In genomic region chr5:51388488-51389325, GRCh38 we compare ENCODE assay signal across 19 cellular contexts. TPM values are rescaled to one million over a fixed set of nuclear protein-coding genes. Genes with fewer than 3 reads are reported as not detected.
A peak's percentile ranks its signal among the peaks of the same experiment; 100 is the strongest.
DNase-seq lines count a peak whose midpoint lies in the region; ATAC-seq, FAIRE-seq and TF ChIP-seq lines count a peak whose summit lies in the region.
"Had no signal": no experiment of that assay in that cellular context is flagged by ENCODE, and none has a peak within 500 bp of the region (broad histone marks: within the 10 kb centered on the region; RNA-seq: fewer than 3 reads in every experiment).

No MANE protein-coding gene starts in this region.

- H4K20me1 ChIP-seq in HepG2 (ENCODE audit: insufficient read depth, low read length) = no peaks in the 10 kb centered on the region
- H4K20me1 ChIP-seq in H1 (replicated peaks in 1 of 2; ENCODE audit: control insufficient read depth in 1 of 2, insufficient read depth in 2 of 2, low read length in 2 of 2) = peaks cover 8 to 26% of the 10 kb centered on the region in 2 experiments

- H3K79me1 ChIP-seq in H1 (ENCODE audit: low read depth, low read length) = no peaks in the 10 kb centered on the region

- intact Hi-C loops in HepG2 (cut with micrococcal nuclease; ENCODE audit: unreplicated experiment) (no loop called here), right lobe of liver (cut with DNase I) (no loop called here)
- intact Hi-C loops in activated T-helper 2 cell treated with anti-CD3 and anti-CD28 coated beads, Interferon-gamma antibody, Interleukin-2, Interleukin-4, amounts not matched to agents 10 μg/mL and 5 μg/mL and 100 μg/mL, durations not matched to agents 14 hours and 24 hours and 36 hours (cut with micrococcal nuclease) = no loop called here

- in situ Hi-C loops in HepG2 (cut with HindIII; ENCODE audit: extremely low pct_ligation_motif_present, low pct_unique_long_range_greater_than_20kb) (loop anchor here (25.0 kb wide), 2 partner anchors 624 to 1274 kb away; no protein-coding TSS in a partner anchor), KBM-7 (cut with MboI; ENCODE audit: low pct_unique_long_range_greater_than_20kb, low sequenced_read_pairs) (no loop called here)

- H3K14ac ChIP-seq in H1 (ENCODE audit: insufficient read length) = no peak overlapping the region

- no peak overlapping the region for H2BK5ac ChIP-seq in H1 (ENCODE audit: low read depth, low read length)

- 9% methylated on average over 10 of the region's 12 CpGs for WGBS in HepG2 (ENCODE audit: low lambda C conversion rate)
- WGBS in right lobe of liver (ENCODE audit: insufficient coverage, low coverage, low lambda C conversion rate, missing lambda C conversion rate) = under 1% methylated on average over 12 of the region's 12 CpGs
- 3% methylated on average over 12 of the region's 12 CpGs; no CpG with 5 or more reads in 1 of the 2 experiments for WGBS in H1 (ENCODE audit: extremely low coverage in 1 of 2, insufficient coverage in 1 of 2, insufficient read length in 1 of 2, insufficient replicate concordance in 2 of 2, low coverage in 1 of 2, low lambda C conversion rate in 2 of 2, missing lambda C conversion rate in 1 of 2), 2 experiments

- no peak overlapping the region for H4K8ac ChIP-seq in H1 (ENCODE audit: extremely low read depth, insufficient read depth, low read length)

- TF ChIP-seq EP300 in HepG2 (IDR thresholded peaks at IDR 0.05; ENCODE audit: low read depth in 2 of 2, low read length in 2 of 2) = no peak
- no peak for TF ChIP-seq EP300 in HepG2 (CRISPR knock-in tag; IDR thresholded peaks at IDR 0.05; ENCODE audit: borderline replicate concordance)
- no peak for TF ChIP-seq EP300 in H1 (IDR thresholded peaks at IDR 0.05; ENCODE audit: borderline replicate concordance in 1 of 2, low read depth in 2 of 2, low read length in 2 of 2)

- no peak for TF ChIP-seq RAD21 in HepG2 (CRISPR knock-in tag; IDR thresholded peaks at IDR 0.05)
- no peak for TF ChIP-seq RAD21 in H1 (IDR thresholded peaks at IDR 0.05 in 1 of 2, conservative IDR thresholded peaks at IDR 0.05 in 1 of 2; ENCODE audit: low read depth in 2 of 2, low read length in 2 of 2)

- H3K9me3 Mint-ChIP-seq in neural crest cell = no peaks in the 10 kb centered on the region
- H3K9me3 Mint-ChIP-seq in activated T-helper 2 cell treated with anti-CD3 and anti-CD28 coated beads, Interferon-gamma antibody, Interleukin-2, Interleukin-4, amounts not matched to agents 10 μg/mL and 5 μg/mL and 100 μg/mL, durations not matched to agents 14 hours and 24 hours and 36 hours = no peaks in the 10 kb centered on the region
- H3K9me3 Mint-ChIP-seq: T-helper 1 cell treated with Interleukin-12 subunit alpha and Interleukin-12 subunit beta and Interleukin-4 antibody, amounts not matched to agents 30 μg/mL and 1 μg/mL, for 36 hours had no signal

- H4K5ac ChIP-seq in H1 (ENCODE audit: insufficient read length, low read depth, low read length) = no peak overlapping the region

- ATAC-seq in HepG2 (peak; percentile 38; the same call in 2 of the 3 replicates), right lobe of liver (no peak)
- ATAC-seq: gastroesophageal sphincter had no signal

- DNase-seq in HepG2 (ENCODE audit: low spot score) (no peak), right lobe of liver (no peak), H1 (ENCODE audit: low read depth in 1 of 2, low spot score in 2 of 2) (no peak), neural crest cell (ENCODE audit: low read depth, low spot score) (no peak), occipital lobe (lab: John Stamatoyannopoulos, UW) (no peak), NCI-H2196 treated with DMSO at 0.1 percent for 48 hours (lab: John Stamatoyannopoulos, UW; ENCODE audit: unreplicated experiment) (no peak), KBM-7 (no peak)
- no peak for DNase-seq in activated T-helper 2 cell treated with anti-CD3 and anti-CD28 coated beads, Interferon-gamma antibody, Interleukin-2, Interleukin-4, amounts not matched to agents 10 μg/mL and 5 μg/mL and 100 μg/mL, durations not matched to agents 14 hours and 24 hours and 36 hours (ENCODE audit: low spot score)
- DNase-seq: activated CD4-positive, alpha-beta T cell treated with anti-CD3 and anti-CD28 coated beads for 1 hour; kidney; RPMI8226; testis had no signal

- no peak overlapping the region for H3K56ac ChIP-seq in H1 (replicated peaks; ENCODE audit: insufficient read length, low read depth, low read length)

- no peak overlapping the region for H3K9ac ChIP-seq in HepG2 (ENCODE audit: insufficient read depth, low read depth, low read length)
- no peak overlapping the region for H3K9ac ChIP-seq in H1 (replicated peaks in 1 of 4; ENCODE audit: extremely low read depth in 1 of 4, low read depth in 3 of 4, low read length in 3 of 4)

- peaks cover 2% of the 10 kb centered on the region for H3K4me1 Mint-ChIP-seq in neural crest cell
- H3K4me1 Mint-ChIP-seq in activated T-helper 2 cell treated with anti-CD3 and anti-CD28 coated beads, Interferon-gamma antibody, Interleukin-2, Interleukin-4, amounts not matched to agents 10 μg/mL and 5 μg/mL and 100 μg/mL, durations not matched to agents 14 hours and 24 hours and 36 hours (ENCODE audit: low read depth) = no peaks in the 10 kb centered on the region

- BruUV-seq in HepG2 (replicated peaks; lab: Mats Ljungman, UMichigan) = no TSS peak

- no peak overlapping the region for H3K27ac Mint-ChIP-seq in neural crest cell (ENCODE audit: unreplicated experiment)
- H3K27ac Mint-ChIP-seq in activated T-helper 2 cell treated with anti-CD3 and anti-CD28 coated beads, Interferon-gamma antibody, Interleukin-2, Interleukin-4, amounts not matched to agents 10 μg/mL and 5 μg/mL and 100 μg/mL, durations not matched to agents 14 hours and 24 hours and 36 hours = no peak overlapping the region
- H3K27ac Mint-ChIP-seq: T-helper 1 cell treated with Interleukin-12 subunit alpha and Interleukin-12 subunit beta and Interleukin-4 antibody, amounts not matched to agents 30 μg/mL and 1 μg/mL, for 36 hours had no signal

- peaks cover 14% of the 10 kb centered on the region for H3K23me2 ChIP-seq in H1 (ENCODE audit: low read depth, low read length)

- H3K4ac ChIP-seq in H1 (replicated peaks; ENCODE audit: insufficient read length, low read depth, low read length) = no peak overlapping the region

- H3K27me3 Mint-ChIP-seq in neural crest cell (ENCODE audit: low read depth) = peaks cover 99% of the 10 kb centered on the region
- H3K27me3 Mint-ChIP-seq in activated T-helper 2 cell treated with anti-CD3 and anti-CD28 coated beads, Interferon-gamma antibody, Interleukin-2, Interleukin-4, amounts not matched to agents 10 μg/mL and 5 μg/mL and 100 μg/mL, durations not matched to agents 14 hours and 24 hours and 36 hours (ENCODE audit: low read depth) = peaks cover 72% of the 10 kb centered on the region

- no peak overlapping the region; the same call in 1 of the 2 replicates for H2BK12ac ChIP-seq in H1 (ENCODE audit: low read depth, low read length)

- no peak overlapping the region; the same call in 1 of the 2 replicates for H2BK15ac ChIP-seq in H1 (ENCODE audit: low read length)

- H3K4me2 ChIP-seq in HepG2 (ENCODE audit: low read depth, low read length) = peak overlapping the region; percentile 42; the same call in 1 of the 2 replicates
- peak overlapping the region; percentile 98 to 99 for H3K4me2 ChIP-seq in H1 (ENCODE audit: insufficient read depth in 1 of 2, low read depth in 2 of 2, low read length in 2 of 2)

- 0 out of 2 replicates have a peak overlapping the region, but pooled peaks have one; percentile 25 for H2BK20ac ChIP-seq in H1 (ENCODE audit: low read length)

- no peak overlapping the region for H3K23ac ChIP-seq in H1 (ENCODE audit: insufficient read length)

- H3K36me3 ChIP-seq in HepG2 (replicated peaks in 1 of 2; ENCODE audit: control insufficient read depth in 1 of 2, insufficient read depth in 2 of 2, low read length in 2 of 2) (no peaks in the 10 kb centered on the region), right lobe of liver (no peaks in the 10 kb centered on the region), H1 (ENCODE audit: control insufficient read depth in 2 of 4, insufficient read depth in 4 of 4, low read length in 3 of 4) (no peaks in the 10 kb centered on the region)
- H3K36me3 ChIP-seq: gastroesophageal sphincter had no signal

- peaks cover 2% of the 10 kb centered on the region for H3K36me3 Mint-ChIP-seq in neural crest cell (ENCODE audit: low read depth)
- H3K36me3 Mint-ChIP-seq in activated T-helper 2 cell treated with anti-CD3 and anti-CD28 coated beads, Interferon-gamma antibody, Interleukin-2, Interleukin-4, amounts not matched to agents 10 μg/mL and 5 μg/mL and 100 μg/mL, durations not matched to agents 14 hours and 24 hours and 36 hours (ENCODE audit: low read depth) = no peaks in the 10 kb centered on the region

- no peak overlapping the region for H2AFZ ChIP-seq in HepG2 (ENCODE audit: low read length)
- H2AFZ ChIP-seq in H1 (ENCODE audit: low read length) = no peak overlapping the region

- H2BK120ac ChIP-seq in H1 (replicated peaks; ENCODE audit: low read depth, low read length) = no peak overlapping the region

- no peaks in the 10 kb centered on the region for H3K4me1 ChIP-seq in HepG2 (ENCODE audit: insufficient read depth, low read length)
- H3K4me1 ChIP-seq in right lobe of liver = no peaks in the 10 kb centered on the region
- peaks cover 17 to 39% (median 33%) of the 10 kb centered on the region in 4 experiments for H3K4me1 ChIP-seq in H1 (replicated peaks in 1 of 4; ENCODE audit: control insufficient read depth in 3 of 4, insufficient read depth in 4 of 4, low read length in 3 of 4)

- peak overlapping the region in 1 of 3 experiments; percentile 55; a peak in 1 of 6 replicates for H3K4me3 ChIP-seq in HepG2 (replicated peaks in 1 of 3; ENCODE audit: insufficient read depth in 1 of 3, low read depth in 2 of 3, low read length in 3 of 3)
- no peak overlapping the region for H3K4me3 ChIP-seq in right lobe of liver
- H3K4me3 ChIP-seq in H1 (ENCODE audit: extremely low read depth in 1 of 4, insufficient read depth in 2 of 4, low read depth in 3 of 4, low read length in 4 of 4) = peak overlapping the region; percentile 23 to 59 (median 30); a peak in 5 of 8 replicates

- TF ChIP-seq CTCF in HepG2 (CRISPR knock-in tag; IDR thresholded peaks at IDR 0.05) = no peak
- TF ChIP-seq CTCF in right lobe of liver (IDR thresholded peaks at IDR 0.05) = no peak
- no peak for TF ChIP-seq CTCF in H1 (IDR thresholded peaks at IDR 0.05; ENCODE audit: control extremely low read depth in 1 of 3, insufficient read depth in 1 of 3, low read depth in 1 of 3, low read length in 3 of 3)
- TF ChIP-seq CTCF in neural crest cell (conservative IDR thresholded peaks at IDR 0.05) = no peak

- no peak overlapping the region for H3K27ac ChIP-seq in HepG2 (ENCODE audit: extremely low read length, insufficient read depth, low read length)
- H3K27ac ChIP-seq in right lobe of liver = no peak overlapping the region
- no peak overlapping the region for H3K27ac ChIP-seq in H1 (ENCODE audit: low read depth, low read length)
- H3K27ac ChIP-seq: HL-60, testis had no signal

- no peaks in the 10 kb centered on the region for H3K79me2 ChIP-seq in HepG2 (ENCODE audit: insufficient read depth, low read length)
- H3K79me2 ChIP-seq in H1 (ENCODE audit: control insufficient read depth in 1 of 2, insufficient read depth in 2 of 2, low read length in 2 of 2) = no peaks in the 10 kb centered on the region

- no peaks in the 10 kb centered on the region for H3K9me3 ChIP-seq in HepG2 (ENCODE audit: low read length)
- H3K9me3 ChIP-seq in right lobe of liver = no peaks in the 10 kb centered on the region
- no peaks in the 10 kb centered on the region; a peak in 1 of 4 replicates for H3K9me3 ChIP-seq in H1 (ENCODE audit: insufficient read depth in 2 of 2, low read depth in 1 of 2, low read length in 1 of 2)
- H3K9me3 ChIP-seq: gastroesophageal sphincter, testis had no signal

- FAIRE-seq in HepG2 (lab: Jason Lieb, UNC) = no peak
- no peak for FAIRE-seq in H1 (lab: Jason Lieb, UNC)
- FAIRE-seq: endothelial cell of umbilical vein, kidney had no signal

- POLR2A ChIA-PET in HepG2 (lab: Yijun Ruan, JAX) (no interaction called here), H1 (lab: Charles Lee; ENCODE audit: partially characterized antibody) (interaction anchor here (0.9 to 2.6 kb wide), 3 partner anchors 11 to 421 kb away, joined by 4 to 9 read pairs (median 8); no protein-coding TSS in a partner anchor)

- H4K91ac ChIP-seq in H1 (replicated peaks; ENCODE audit: insufficient read length, low read length) = no peak overlapping the region

- CTCF ChIA-PET in HepG2 (lab: Yijun Ruan, JAX; ENCODE audit: low intra/inter-chr PET ratio, low total read pairs) (no interaction called here), H1 (lab: Charles Lee; ENCODE audit: partially characterized antibody) (interaction anchor here (0.7 to 1.7 kb wide), 9 partner anchors 8 to 1208 kb away, joined by 3 to 6 read pairs (median 3); no protein-coding TSS in a partner anchor)

- 0 out of 2 replicates have a peak overlapping the region, but pooled peaks have one; percentile 21 for H3K18ac ChIP-seq in H1 (ENCODE audit: extremely low read depth, low read length)

- H3K27me3 ChIP-seq in HepG2 (ENCODE audit: control insufficient read depth in 1 of 2, insufficient read depth in 2 of 2, low read length in 2 of 2) (peaks cover 7 to 39% of the 10 kb centered on the region in 2 experiments; a peak in 4 of 5 replicates), right lobe of liver (peaks cover 0 to 48% of the 10 kb centered on the region in 2 donors), H1 (replicated peaks in 1 of 4; ENCODE audit: control insufficient read depth in 3 of 4, extremely low read depth in 1 of 4, insufficient read depth in 3 of 4, low read length in 3 of 4) (peaks cover 68 to 100% (median 88%) of the 10 kb centered on the region in 4 experiments)
- H3K27me3 ChIP-seq: testis had no signal

- H3K4me3 Mint-ChIP-seq in neural crest cell = peak overlapping the region; percentile 21
- H3K4me3 Mint-ChIP-seq in activated T-helper 2 cell treated with anti-CD3 and anti-CD28 coated beads, Interferon-gamma antibody, Interleukin-2, Interleukin-4, amounts not matched to agents 10 μg/mL and 5 μg/mL and 100 μg/mL, durations not matched to agents 14 hours and 24 hours and 36 hours (ENCODE audit: low read depth) = no peak overlapping the region
- H3K4me3 Mint-ChIP-seq: T-helper 1 cell treated with Interleukin-12 subunit alpha and Interleukin-12 subunit beta and Interleukin-4 antibody, amounts not matched to agents 30 μg/mL and 1 μg/mL, for 36 hours had no signal

- TF ChIP-seq POLR2A in HepG2 (IDR thresholded peaks at IDR 0.05; ENCODE audit: insufficient read depth in 1 of 2, low read depth in 2 of 2, low read length in 2 of 2) (no peak), right lobe of liver (IDR thresholded peaks at IDR 0.05) (no peak), H1 (IDR thresholded peaks at IDR 0.05; ENCODE audit: control extremely low read depth in 1 of 2, low read depth in 2 of 2, low read length in 2 of 2) (no peak)

- H2AK5ac ChIP-seq in H1 (ENCODE audit: low read depth, low read length) = no peak overlapping the region

RNA-seq across cellular contexts. Expression of gene ISL1, which starts 5.5 kb away (rescaled TPM):
- total RNA-seq in HepG2 (2016; rRNA removed; fragmentation: Illumina TruSeq; extraction: Trizol) (not detected in 2 replicates), right lobe of liver (not detected), neural crest cell (9.4 and 9.8 TPM in 2 replicates), occipital lobe (not detected)
- total RNA-seq in HepG2 (2016; cell fraction: cytosol; rRNA removed; fragmentation: Illumina TruSeq; extraction: Trizol; ENCODE audit: low read depth) = not detected in 2 replicates
- not detected in 2 replicates for total RNA-seq in HepG2 (2016; cell fraction: insoluble cytoplasmic fraction; rRNA removed; fragmentation: Illumina TruSeq; extraction: Trizol)
- total RNA-seq in HepG2 (2016; cell fraction: membrane; rRNA removed; fragmentation: Illumina TruSeq; extraction: Trizol) = not detected in 2 replicates
- total RNA-seq in HepG2 (2016; cell fraction: nucleus; rRNA removed; fragmentation: Illumina TruSeq; extraction: Trizol) = not detected in 2 replicates
- polyA plus RNA-seq in HepG2 (2011; rRNA removed) (not detected in 2 replicates), H1 (2011; rRNA removed) (0.05 and 0.14 TPM in 2 replicates)
- not detected in 2 replicates for polyA plus RNA-seq in HepG2 (2011; cell fraction: cytosol; rRNA removed)
- polyA plus RNA-seq in HepG2 (2011; cell fraction: nucleus; rRNA removed) = not detected in 2 replicates
- not detected in 2 replicates for polyA plus RNA-seq in HepG2 (2012)
- not detected in 2 replicates for polyA plus RNA-seq in HepG2 (2016; cell fraction: cytosol; fragmentation: Illumina TruSeq; extraction: Trizol; ENCODE audit: low read depth)
- polyA plus RNA-seq in HepG2 (2016; cell fraction: insoluble cytoplasmic fraction; fragmentation: Illumina TruSeq; extraction: Trizol; ENCODE audit: low read depth) = not detected in 2 replicates
- not detected in 2 replicates for polyA plus RNA-seq in HepG2 (2016; cell fraction: membrane; fragmentation: Illumina TruSeq; extraction: Trizol; ENCODE audit: low read depth)
- not detected in 2 replicates for polyA plus RNA-seq in HepG2 (2016; cell fraction: nucleus; fragmentation: Illumina TruSeq; extraction: Trizol; ENCODE audit: insufficient read depth, low read depth)
- polyA minus RNA-seq in HepG2 (2011; rRNA and poly(A)+ RNA removed; ENCODE audit: low replicate concordance) = 0.12 TPM in 1 of 2 replicates, not detected in the other
- polyA minus RNA-seq in HepG2 (2011; cell fraction: cytosol; rRNA and poly(A)+ RNA removed) = not detected in 2 replicates
- not detected in 2 replicates for polyA minus RNA-seq in HepG2 (2011; cell fraction: nucleus; rRNA and poly(A)+ RNA removed)
- 0.19 TPM in 1 of 2 replicates, not detected in the other for total RNA-seq in H1 (2021; fragmentation: NEBNext Ultra II Directional; extraction: Animal tissue kit (Norgen Biotek cat#: 25700))
- polyA plus RNA-seq in H1 (2011; cell fraction: cytosol; rRNA removed) = 0.05 TPM
- 0.11 TPM for polyA plus RNA-seq in H1 (2011; cell fraction: nucleus; rRNA removed)
- polyA plus RNA-seq in H1 (2012, experiment 1 of 2) = 0.13 to 0.24 TPM in 2 of 4 replicates, not detected in the others
- polyA plus RNA-seq in H1 (2012, experiment 2 of 2) = 0.14 TPM
- polyA plus RNA-seq in H1 (2013, experiment 1 of 2) = 0.20 TPM
- 0.18 TPM for polyA plus RNA-seq in H1 (2013, experiment 2 of 2)
- 0.09 and 0.44 TPM in 2 replicates for polyA minus RNA-seq in H1 (2011; rRNA and poly(A)+ RNA removed)
- polyA minus RNA-seq in H1 (2011; cell fraction: cytosol; rRNA and poly(A)+ RNA removed) = not detected
- polyA minus RNA-seq in H1 (2011; cell fraction: nucleus; rRNA and poly(A)+ RNA removed) = not detected
- not detected in 2 replicates for total RNA-seq in activated T-helper 2 cell treated with anti-CD3 and anti-CD28 coated beads, Interferon-gamma antibody, Interleukin-2, Interleukin-4, amounts not matched to agents 10 μg/mL and 5 μg/mL and 100 μg/mL, durations not matched to agents 14 hours and 24 hours and 36 hours
- total RNA-seq: cerebellum, kidney, LHCN-M2, pulmonary artery endothelial cell had no signal

Comparison
In these comparisons a context has a peak if more than half of its experiments do, and no peak if none do; other contexts are left out.
1. H3K4me3 ChIP-seq: peak in H1 (4 of 4); none in right lobe of liver (0 of 3).
2. Of the 41 proteins assayed by ChIP-seq in both HepG2 and H1: peak only in HepG2: none; only in H1: EZH2, RNF2 and SUZ12; in both: none; in neither: 38.